Comparison of ENCODE assay signal across 29 cellular contexts in genomic region chr3:49183873-49184272, GRCh38. TPM values are rescaled to one million over a fixed set of nuclear protein-coding genes. Genes with fewer than 3 reads are reported as not detected.
"Had no signal": no experiment of that assay in that cellular context is flagged by ENCODE, and none has a peak within 500 bp of the region (broad histone marks: within the 10 kb centered on the region; RNA-seq: fewer than 3 reads in every experiment).

No MANE protein-coding gene starts in this region.

- H3K4me1 Mint-ChIP-seq: activated CD4-positive, alpha-beta T cell treated with anti-CD3 and anti-CD28 coated beads for 36 hours; activated CD4-positive, alpha-beta T cell treated with anti-CD3 and anti-CD28 coated beads, Interleukin-2, amount 10 ng/mL, durations not matched to agents 24 days and 14 days; central memory CD8-positive, alpha-beta T cell had no signal

- H3K4me3 ChIP-seq: esophagus squamous epithelium had no signal

- H3K9me3 ChIP-seq: esophagus squamous epithelium had no signal

- H3K9me3 Mint-ChIP-seq: activated CD4-positive, alpha-beta memory T cell treated with anti-CD3 and anti-CD28 coated beads for 36 hours; activated CD4-positive, alpha-beta T cell treated with anti-CD3 and anti-CD28 coated beads, Interleukin-2, amount 10 ng/mL, durations not matched to agents 24 days and 14 days; activated naive CD4-positive, alpha-beta T cell treated with anti-CD3 and anti-CD28 coated beads, Interleukin-2, amount 10 ng/mL, durations not matched to agents 7 days and 5 days; activated naive CD4-positive, alpha-beta T cell treated with anti-CD3 and anti-CD28 coated beads, Interleukin-2, amount 50 U/mL, for 72 hours; activated naive CD8-positive, alpha-beta T cell treated with anti-CD3 and anti-CD28 coated beads, Interleukin-2, amount 10 ng/mL, durations not matched to agents 7 days and 5 days; central memory CD8-positive, alpha-beta T cell had no signal

- H3K27ac ChIP-seq: brain microvascular endothelial cell, epithelial cell of prostate, esophagus squamous epithelium had no signal

- H3K4me3 Mint-ChIP-seq: activated CD4-positive, alpha-beta memory T cell treated with anti-CD3 and anti-CD28 coated beads for 36 hours; activated CD4-positive, alpha-beta T cell treated with anti-CD3 and anti-CD28 coated beads for 36 hours; activated CD4-positive, alpha-beta T cell treated with anti-CD3 and anti-CD28 coated beads, Interleukin-2, amount 10 ng/mL, durations not matched to agents 24 days and 14 days; activated CD8-positive, alpha-beta memory T cell treated with anti-CD3 and anti-CD28 coated beads, Interleukin-2, amount 10 ng/mL, durations not matched to agents 7 days and 5 days; activated CD8-positive, alpha-beta T cell treated with anti-CD3 and anti-CD28 coated beads, Interleukin-2, amount 10 ng/mL, durations not matched to agents 7 days and 5 days; activated naive CD4-positive, alpha-beta T cell treated with anti-CD3 and anti-CD28 coated beads, Interleukin-2, amount 10 ng/mL, durations not matched to agents 7 days and 5 days; activated naive CD8-positive, alpha-beta T cell treated with anti-CD3 and anti-CD28 coated beads, Interleukin-2, amount 10 ng/mL, durations not matched to agents 7 days and 5 days; central memory CD8-positive, alpha-beta T cell had no signal

- ATAC-seq: activated CD4-positive, alpha-beta T cell treated with anti-CD3 and anti-CD28 coated beads for 36 hours; activated CD8-positive, alpha-beta memory T cell treated with anti-CD3 and anti-CD28 coated beads, Interleukin-2, amount 10 ng/mL, durations not matched to agents 7 days and 5 days; activated CD8-positive, alpha-beta T cell treated with anti-CD3 and anti-CD28 coated beads, Interleukin-2, amount 10 ng/mL, durations not matched to agents 7 days and 5 days; activated naive CD4-positive, alpha-beta T cell treated with anti-CD3 and anti-CD28 coated beads, Interleukin-2, amount 50 U/mL, for 72 hours had no signal

- H3K27ac Mint-ChIP-seq: activated CD4-positive, alpha-beta memory T cell treated with anti-CD3 and anti-CD28 coated beads for 36 hours; activated CD4-positive, alpha-beta T cell treated with anti-CD3 and anti-CD28 coated beads for 36 hours; activated CD4-positive, alpha-beta T cell treated with anti-CD3 and anti-CD28 coated beads, Interleukin-2, amount 10 ng/mL, durations not matched to agents 24 days and 14 days; activated CD8-positive, alpha-beta memory T cell treated with anti-CD3 and anti-CD28 coated beads, Interleukin-2, amount 10 ng/mL, durations not matched to agents 7 days and 5 days; activated CD8-positive, alpha-beta T cell treated with anti-CD3 and anti-CD28 coated beads, Interleukin-2, amount 10 ng/mL, durations not matched to agents 7 days and 5 days; activated naive CD4-positive, alpha-beta T cell treated with anti-CD3 and anti-CD28 coated beads, Interleukin-2, amount 10 ng/mL, durations not matched to agents 7 days and 5 days; activated naive CD4-positive, alpha-beta T cell treated with anti-CD3 and anti-CD28 coated beads, Interleukin-2, amount 50 U/mL, for 72 hours; activated naive CD8-positive, alpha-beta T cell treated with anti-CD3 and anti-CD28 coated beads, Interleukin-2, amount 10 ng/mL, durations not matched to agents 7 days and 5 days had no signal

- H3K36me3 ChIP-seq: brain microvascular endothelial cell, esophagus squamous epithelium had no signal

- H3K4me1 ChIP-seq: esophagus squamous epithelium had no signal

- DNase-seq: activated CD4-positive, alpha-beta memory T cell treated with anti-CD3 and anti-CD28 coated beads for 36 hours; activated CD4-positive, alpha-beta T cell treated with anti-CD3 and anti-CD28 coated beads for 36 hours; activated CD4-positive, alpha-beta T cell treated with anti-CD3 and anti-CD28 coated beads, Interleukin-2, amount 10 ng/mL, durations not matched to agents 24 days and 14 days; activated CD4-positive, CD25-positive, alpha-beta regulatory T cell; activated CD4-positive, CD25-positive, alpha-beta regulatory T cell treated with anti-CD3 and anti-CD28 coated beads, Interleukin-2, amount 50 U/mL, for 72 hours; activated CD8-positive, alpha-beta memory T cell treated with anti-CD3 and anti-CD28 coated beads, Interleukin-2, amount 10 ng/mL, durations not matched to agents 7 days and 5 days; activated CD8-positive, alpha-beta memory T cell treated with anti-CD3 and anti-CD28 coated beads, Interleukin-2, amount 50 U/mL, for 4 hours; activated CD8-positive, alpha-beta T cell treated with anti-CD3 and anti-CD28 coated beads, Interleukin-2, amount 10 ng/mL, durations not matched to agents 7 days and 5 days; activated gamma-delta T cell; activated naive CD4-positive, alpha-beta T cell; activated naive CD4-positive, alpha-beta T cell treated with anti-CD3 and anti-CD28 coated beads, Interleukin-2, amount 10 ng/mL, durations not matched to agents 7 days and 5 days; activated naive CD8-positive, alpha-beta T cell treated with anti-CD3 and anti-CD28 coated beads, Interleukin-2, amount 10 ng/mL, durations not matched to agents 7 days and 5 days; activated T-cell treated with anti-CD3 and anti-CD28 coated beads, Interleukin-2, amount 50 U/mL, for 1 hour; activated T-cell treated with anti-CD3 and anti-CD28 coated beads, Interleukin-2, amount 50 U/mL, for 48 hours; amniotic stem cell; anterior cingulate cortex; brain microvascular endothelial cell; cortex of kidney; dermis blood vessel endothelial cell; effector CD4-positive, alpha-beta T cell; esophagus squamous epithelium; foreskin fibroblast; head of caudate nucleus; T-helper 2 cell had no signal

- H3K36me3 Mint-ChIP-seq: activated CD4-positive, alpha-beta memory T cell treated with anti-CD3 and anti-CD28 coated beads for 36 hours; activated CD8-positive, alpha-beta memory T cell treated with anti-CD3 and anti-CD28 coated beads, Interleukin-2, amount 10 ng/mL, durations not matched to agents 7 days and 5 days; activated naive CD4-positive, alpha-beta T cell treated with anti-CD3 and anti-CD28 coated beads, Interleukin-2, amount 10 ng/mL, durations not matched to agents 7 days and 5 days; activated naive CD4-positive, alpha-beta T cell treated with anti-CD3 and anti-CD28 coated beads, Interleukin-2, amount 50 U/mL, for 72 hours; activated naive CD8-positive, alpha-beta T cell treated with anti-CD3 and anti-CD28 coated beads, Interleukin-2, amount 10 ng/mL, durations not matched to agents 7 days and 5 days had no signal

- H3K27me3 ChIP-seq: brain microvascular endothelial cell, esophagus squamous epithelium had no signal

RNA-seq across cellular contexts. Expression of gene LAMB2, which starts 51.0 kb away (rescaled TPM):
- total RNA-seq: activated CD4-positive, alpha-beta memory T cell treated with anti-CD3 and anti-CD28 coated beads for 36 hours; activated CD4-positive, alpha-beta T cell treated with anti-CD3 and anti-CD28 coated beads, Interleukin-2, amount 10 ng/mL, durations not matched to agents 24 days and 14 days; activated CD8-positive, alpha-beta memory T cell treated with anti-CD3 and anti-CD28 coated beads for 36 hours; activated CD8-positive, alpha-beta memory T cell treated with anti-CD3 and anti-CD28 coated beads, Interleukin-2, amount 10 ng/mL, durations not matched to agents 7 days and 5 days; T-helper 1 cell treated with Interleukin-12 subunit alpha and Interleukin-12 subunit beta and Interleukin-4 antibody, amounts not matched to agents 30 ng/mL and 1 ng/mL, for 36 hours had no signal
